Comparison of ENCODE assay signal across 10 cellular contexts in the genomic region with DNA sequence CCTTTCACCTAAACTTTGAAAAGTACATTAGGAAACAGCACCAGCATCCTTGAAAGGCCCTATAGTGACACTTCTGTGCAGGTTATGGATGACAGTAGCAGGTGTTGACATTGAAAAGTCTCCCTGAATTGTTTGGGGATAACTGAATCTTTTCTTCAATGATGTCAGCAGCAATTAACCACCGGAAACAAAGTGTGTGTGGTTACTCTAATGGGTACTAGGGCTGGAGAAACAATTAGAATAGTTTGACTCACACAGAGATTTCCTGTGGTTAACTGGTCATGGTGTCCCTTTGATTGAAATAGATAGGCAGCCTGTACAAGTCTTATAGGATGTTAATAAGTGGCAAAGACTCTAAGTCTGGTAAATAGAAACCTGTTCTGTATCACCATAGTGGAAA.
A peak's percentile ranks its signal among the peaks of the same experiment; 100 is the strongest.
DNase-seq lines count a peak whose midpoint lies in the region; ATAC-seq and TF ChIP-seq lines count a peak whose summit lies in the region.
"Had no signal": no experiment of that assay in that cellular context is flagged by ENCODE, and none has a peak within 500 bp of the region (broad histone marks: within the 10 kb centered on the region; RNA-seq: fewer than 3 reads in every experiment).

No MANE protein-coding gene starts in this region.

- no peak for TF ChIP-seq CTCF in lower leg skin (IDR thresholded peaks at IDR 0.05)

- DNase-seq in COR-L47 (lab: John Stamatoyannopoulos, UW), result peak; percentile 44
- DNase-seq in SW480 (ENCODE audit: low spot score), result peak; percentile 86
- DNase-seq in lower leg skin (ENCODE audit: low spot score in 2 of 2), result no peak
- no peak for DNase-seq in SK-N-DZ (ENCODE audit: low spot score)
- no peak for DNase-seq in NCI-H1105 (lab: John Stamatoyannopoulos, UW)
- no peak for DNase-seq in activated CD4-positive, alpha-beta T cell treated with anti-CD3 and anti-CD28 coated beads for 48 hours
- DNase-seq: Caco-2; naive thymus-derived CD4-positive, alpha-beta T cell had no signal

- no peak for TF ChIP-seq POLR2A in lower leg skin (IDR thresholded peaks at IDR 0.05)

- intact Hi-C loops in lower leg skin (cut with DNase I; ENCODE audit: low total_unique reads), result no loop called here

- ATAC-seq in GM19468 (IDR thresholded peaks at IDR 0.05; ENCODE audit: extremely low read depth, unreplicated experiment) (peak; percentile 87), HG03175 (IDR thresholded peaks at IDR 0.05; ENCODE audit: unreplicated experiment) (peak; percentile 100)
- ATAC-seq: naive thymus-derived CD4-positive, alpha-beta T cell had no signal

- H3K4me3 ChIP-seq in lower leg skin (ENCODE audit: low read depth, poor library complexity, severe bottlenecking), result no peak overlapping the region

- 57 to 62% methylated on average over 1 of the region's 1 CpG for WGBS in lower leg skin, 2 donors

Comparison
In these comparisons a context has a peak if more than half of its experiments do, and no peak if none do; other contexts are left out.
1. DNase-seq: peak in COR-L47 (single experiment) and SW480 (single experiment); none in lower leg skin (0 of 2), SK-N-DZ (single experiment), NCI-H1105 (single experiment) and activated CD4-positive, alpha-beta T cell treated with anti-CD3 and anti-CD28 coated beads for 48 hours (single experiment).